ENCODE assay signal across 1 cellular context in the genomic region with DNA sequence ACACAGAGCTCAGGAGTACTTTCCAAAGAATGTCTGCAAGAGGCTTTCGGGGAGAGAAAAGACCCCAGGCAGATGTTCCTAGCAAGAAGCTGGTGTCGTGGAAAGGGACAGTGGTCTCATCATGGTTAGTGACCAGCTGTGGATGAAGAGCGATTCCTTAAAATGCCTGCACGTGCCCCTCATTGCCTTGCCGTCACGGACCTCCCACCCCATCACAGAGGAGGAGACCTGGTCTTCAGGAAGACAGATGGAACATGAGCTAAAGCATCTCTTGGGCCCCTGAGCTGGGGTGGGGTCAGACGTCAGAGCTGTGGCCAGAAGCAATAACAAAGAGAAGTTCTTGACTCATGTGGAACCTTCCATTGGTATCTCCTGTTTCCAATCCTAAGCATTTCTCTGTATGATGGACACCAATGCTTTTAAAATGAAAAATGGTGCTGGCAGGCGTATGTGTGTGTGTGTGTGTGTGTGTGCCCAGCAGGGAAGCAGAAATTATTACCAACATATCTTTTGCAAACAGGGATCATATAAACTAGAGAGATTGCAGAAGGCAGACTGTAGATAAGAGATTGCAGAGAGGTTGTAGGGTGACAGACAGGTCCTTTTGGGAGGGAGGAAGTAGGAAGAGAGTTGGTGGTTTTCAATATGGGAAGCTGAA.
TF ChIP-seq lines count a peak whose summit lies in the region.

No MANE protein-coding gene starts in this region.

TF ChIP-seq in WTC11, 78 proteins besides CTCF, POLR2A, EP300 and RAD21:
- TF ChIP-seq ATF1 (CRISPR knock-in tag; IDR thresholded peaks at IDR 0.05) = no peak
- TF ChIP-seq, protein P1, sequence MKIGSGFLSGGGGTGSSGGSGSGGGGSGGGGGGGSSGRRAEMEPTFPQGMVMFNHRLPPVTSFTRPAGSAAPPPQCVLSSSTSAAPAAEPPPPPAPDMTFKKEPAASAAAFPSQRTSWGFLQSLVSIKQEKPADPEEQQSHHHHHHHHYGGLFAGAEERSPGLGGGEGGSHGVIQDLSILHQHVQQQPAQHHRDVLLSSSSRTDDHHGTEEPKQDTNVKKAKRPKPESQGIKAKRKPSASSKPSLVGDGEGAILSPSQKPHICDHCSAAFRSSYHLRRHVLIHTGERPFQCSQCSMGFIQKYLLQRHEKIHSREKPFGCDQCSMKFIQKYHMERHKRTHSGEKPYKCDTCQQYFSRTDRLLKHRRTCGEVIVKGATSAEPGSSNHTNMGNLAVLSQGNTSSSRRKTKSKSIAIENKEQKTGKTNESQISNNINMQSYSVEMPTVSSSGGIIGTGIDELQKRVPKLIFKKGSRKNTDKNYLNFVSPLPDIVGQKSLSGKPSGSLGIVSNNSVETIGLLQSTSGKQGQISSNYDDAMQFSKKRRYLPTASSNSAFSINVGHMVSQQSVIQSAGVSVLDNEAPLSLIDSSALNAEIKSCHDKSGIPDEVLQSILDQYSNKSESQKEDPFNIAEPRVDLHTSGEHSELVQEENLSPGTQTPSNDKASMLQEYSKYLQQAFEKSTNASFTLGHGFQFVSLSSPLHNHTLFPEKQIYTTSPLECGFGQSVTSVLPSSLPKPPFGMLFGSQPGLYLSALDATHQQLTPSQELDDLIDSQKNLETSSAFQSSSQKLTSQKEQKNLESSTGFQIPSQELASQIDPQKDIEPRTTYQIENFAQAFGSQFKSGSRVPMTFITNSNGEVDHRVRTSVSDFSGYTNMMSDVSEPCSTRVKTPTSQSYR (CRISPR knock-in tag; IDR thresholded peaks at IDR 0.05) = no peak
- TF ChIP-seq OVOL2 (CRISPR knock-in tag; IDR thresholded peaks at IDR 0.05; ENCODE audit: borderline replicate concordance) = no peak
- no peak for TF ChIP-seq ZNF263 (CRISPR knock-in tag; IDR thresholded peaks at IDR 0.05; ENCODE audit: low read depth)
- no peak for TF ChIP-seq CBFB (CRISPR knock-in tag; IDR thresholded peaks at IDR 0.05; ENCODE audit: low read depth)
- no peak for TF ChIP-seq CREB1 (CRISPR knock-in tag; IDR thresholded peaks at IDR 0.05)
- no peak for TF ChIP-seq FOXJ3 (CRISPR knock-in tag; IDR thresholded peaks at IDR 0.05; ENCODE audit: borderline replicate concordance)
- TF ChIP-seq GTF2I (CRISPR knock-in tag; conservative IDR thresholded peaks at IDR 0.05) = no peak
- no peak for TF ChIP-seq NR1H2 (CRISPR knock-in tag; IDR thresholded peaks at IDR 0.05)
- no peak for TF ChIP-seq ZNF396 (CRISPR knock-in tag; IDR thresholded peaks at IDR 0.05; ENCODE audit: borderline replicate concordance)
- no peak for TF ChIP-seq ETV6 (CRISPR knock-in tag; IDR thresholded peaks at IDR 0.05)
- no peak for TF ChIP-seq TEAD1 (CRISPR knock-in tag; IDR thresholded peaks at IDR 0.05)
- TF ChIP-seq, protein P2, sequence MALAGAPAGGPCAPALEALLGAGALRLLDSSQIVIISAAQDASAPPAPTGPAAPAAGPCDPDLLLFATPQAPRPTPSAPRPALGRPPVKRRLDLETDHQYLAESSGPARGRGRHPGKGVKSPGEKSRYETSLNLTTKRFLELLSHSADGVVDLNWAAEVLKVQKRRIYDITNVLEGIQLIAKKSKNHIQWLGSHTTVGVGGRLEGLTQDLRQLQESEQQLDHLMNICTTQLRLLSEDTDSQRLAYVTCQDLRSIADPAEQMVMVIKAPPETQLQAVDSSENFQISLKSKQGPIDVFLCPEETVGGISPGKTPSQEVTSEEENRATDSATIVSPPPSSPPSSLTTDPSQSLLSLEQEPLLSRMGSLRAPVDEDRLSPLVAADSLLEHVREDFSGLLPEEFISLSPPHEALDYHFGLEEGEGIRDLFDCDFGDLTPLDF (CRISPR knock-in tag; IDR thresholded peaks at IDR 0.05) = no peak
- no peak for TF ChIP-seq ZNF219 (CRISPR knock-in tag; IDR thresholded peaks at IDR 0.05; ENCODE audit: borderline replicate concordance)
- no peak for TF ChIP-seq ESRRA (CRISPR knock-in tag; IDR thresholded peaks at IDR 0.05; ENCODE audit: borderline replicate concordance)
- no peak for TF ChIP-seq KAT7 (CRISPR knock-in tag; IDR thresholded peaks at IDR 0.05; ENCODE audit: borderline replicate concordance)
- TF ChIP-seq PRRX2 (CRISPR knock-in tag; IDR thresholded peaks at IDR 0.05) = no peak
- TF ChIP-seq, protein P3, sequence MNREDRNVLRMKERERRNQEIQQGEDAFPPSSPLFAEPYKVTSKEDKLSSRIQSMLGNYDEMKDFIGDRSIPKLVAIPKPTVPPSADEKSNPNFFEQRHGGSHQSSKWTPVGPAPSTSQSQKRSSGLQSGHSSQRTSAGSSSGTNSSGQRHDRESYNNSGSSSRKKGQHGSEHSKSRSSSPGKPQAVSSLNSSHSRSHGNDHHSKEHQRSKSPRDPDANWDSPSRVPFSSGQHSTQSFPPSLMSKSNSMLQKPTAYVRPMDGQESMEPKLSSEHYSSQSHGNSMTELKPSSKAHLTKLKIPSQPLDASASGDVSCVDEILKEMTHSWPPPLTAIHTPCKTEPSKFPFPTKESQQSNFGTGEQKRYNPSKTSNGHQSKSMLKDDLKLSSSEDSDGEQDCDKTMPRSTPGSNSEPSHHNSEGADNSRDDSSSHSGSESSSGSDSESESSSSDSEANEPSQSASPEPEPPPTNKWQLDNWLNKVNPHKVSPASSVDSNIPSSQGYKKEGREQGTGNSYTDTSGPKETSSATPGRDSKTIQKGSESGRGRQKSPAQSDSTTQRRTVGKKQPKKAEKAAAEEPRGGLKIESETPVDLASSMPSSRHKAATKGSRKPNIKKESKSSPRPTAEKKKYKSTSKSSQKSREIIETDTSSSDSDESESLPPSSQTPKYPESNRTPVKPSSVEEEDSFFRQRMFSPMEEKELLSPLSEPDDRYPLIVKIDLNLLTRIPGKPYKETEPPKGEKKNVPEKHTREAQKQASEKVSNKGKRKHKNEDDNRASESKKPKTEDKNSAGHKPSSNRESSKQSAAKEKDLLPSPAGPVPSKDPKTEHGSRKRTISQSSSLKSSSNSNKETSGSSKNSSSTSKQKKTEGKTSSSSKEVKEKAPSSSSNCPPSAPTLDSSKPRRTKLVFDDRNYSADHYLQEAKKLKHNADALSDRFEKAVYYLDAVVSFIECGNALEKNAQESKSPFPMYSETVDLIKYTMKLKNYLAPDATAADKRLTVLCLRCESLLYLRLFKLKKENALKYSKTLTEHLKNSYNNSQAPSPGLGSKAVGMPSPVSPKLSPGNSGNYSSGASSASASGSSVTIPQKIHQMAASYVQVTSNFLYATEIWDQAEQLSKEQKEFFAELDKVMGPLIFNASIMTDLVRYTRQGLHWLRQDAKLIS (CRISPR knock-in tag; IDR thresholded peaks at IDR 0.05; ENCODE audit: borderline replicate concordance) = no peak
- TF ChIP-seq, protein P4, sequence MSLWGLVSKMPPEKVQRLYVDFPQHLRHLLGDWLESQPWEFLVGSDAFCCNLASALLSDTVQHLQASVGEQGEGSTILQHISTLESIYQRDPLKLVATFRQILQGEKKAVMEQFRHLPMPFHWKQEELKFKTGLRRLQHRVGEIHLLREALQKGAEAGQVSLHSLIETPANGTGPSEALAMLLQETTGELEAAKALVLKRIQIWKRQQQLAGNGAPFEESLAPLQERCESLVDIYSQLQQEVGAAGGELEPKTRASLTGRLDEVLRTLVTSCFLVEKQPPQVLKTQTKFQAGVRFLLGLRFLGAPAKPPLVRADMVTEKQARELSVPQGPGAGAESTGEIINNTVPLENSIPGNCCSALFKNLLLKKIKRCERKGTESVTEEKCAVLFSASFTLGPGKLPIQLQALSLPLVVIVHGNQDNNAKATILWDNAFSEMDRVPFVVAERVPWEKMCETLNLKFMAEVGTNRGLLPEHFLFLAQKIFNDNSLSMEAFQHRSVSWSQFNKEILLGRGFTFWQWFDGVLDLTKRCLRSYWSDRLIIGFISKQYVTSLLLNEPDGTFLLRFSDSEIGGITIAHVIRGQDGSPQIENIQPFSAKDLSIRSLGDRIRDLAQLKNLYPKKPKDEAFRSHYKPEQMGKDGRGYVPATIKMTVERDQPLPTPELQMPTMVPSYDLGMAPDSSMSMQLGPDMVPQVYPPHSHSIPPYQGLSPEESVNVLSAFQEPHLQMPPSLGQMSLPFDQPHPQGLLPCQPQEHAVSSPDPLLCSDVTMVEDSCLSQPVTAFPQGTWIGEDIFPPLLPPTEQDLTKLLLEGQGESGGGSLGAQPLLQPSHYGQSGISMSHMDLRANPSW (CRISPR knock-in tag; conservative IDR thresholded peaks at IDR 0.05; ENCODE audit: low read depth) = no peak
- no peak for TF ChIP-seq SMAD4 (CRISPR knock-in tag; IDR thresholded peaks at IDR 0.05)
